1 cellular context compared by ENCODE assay signal in genomic region chr18:24397694-24398365, GRCh38.
TF ChIP-seq lines count a peak whose summit lies in the region.

Gene OSBPL1A, minus strand, starts transcription at chr18:24397824. Its CDS starts 20,291 bp downstream, at chr18:24377533.

TF ChIP-seq in HEK293, 187 proteins besides CTCF, POLR2A, EP300 and RAD21 (continued from another document and continues in another):
- peak; percentile 7 for TF ChIP-seq PRDM10 (tag by site-specific recombination; IDR thresholded peaks at IDR 0.05)
- no peak for TF ChIP-seq ZNF48 (tag by site-specific recombination; IDR thresholded peaks at IDR 0.05)
- TF ChIP-seq ZNF600 (tag by site-specific recombination; IDR thresholded peaks at IDR 0.05): no peak
- TF ChIP-seq GFI1B (tag by site-specific recombination; IDR thresholded peaks at IDR 0.05): no peak
- TF ChIP-seq ZNF626 (tag by site-specific recombination; IDR thresholded peaks at IDR 0.05): no peak
- 0 out of 2 replicates have a peak, but pooled peaks have one; percentile 37 for TF ChIP-seq ZSCAN5A (tag by site-specific recombination; IDR thresholded peaks at IDR 0.05)
- TF ChIP-seq ZNF19 (tag by site-specific recombination; IDR thresholded peaks at IDR 0.05; ENCODE audit: low read depth): no peak
- TF ChIP-seq BCL11B (tag by site-specific recombination; IDR thresholded peaks at IDR 0.05; ENCODE audit: low read depth): 0 out of 2 replicates have a peak, but pooled peaks have one; percentile 12
- peak; percentile 47 for TF ChIP-seq ZIC2 (tag by site-specific recombination; IDR thresholded peaks at IDR 0.05)
- no peak for TF ChIP-seq REST (tag by site-specific recombination; IDR thresholded peaks at IDR 0.05)
- no peak for TF ChIP-seq REPIN1 (tag by site-specific recombination; IDR thresholded peaks at IDR 0.05; ENCODE audit: low read depth)
- TF ChIP-seq ZNF624 (tag by site-specific recombination; IDR thresholded peaks at IDR 0.05): no peak
- peak; percentile 49 for TF ChIP-seq ZNF692 (tag by site-specific recombination; IDR thresholded peaks at IDR 0.05)
- peak; percentile 86 for TF ChIP-seq PATZ1 (tag by site-specific recombination; IDR thresholded peaks at IDR 0.05)
- no peak for TF ChIP-seq ZNF548 (tag by site-specific recombination; IDR thresholded peaks at IDR 0.05)
- TF ChIP-seq ZNF621 (tag by site-specific recombination; IDR thresholded peaks at IDR 0.05): no peak
- TF ChIP-seq ZNF280C (tag by site-specific recombination; IDR thresholded peaks at IDR 0.05): no peak
- TF ChIP-seq ZBTB11 (tag by site-specific recombination; conservative IDR thresholded peaks at IDR 0.05; ENCODE audit: low read depth): peak; percentile 7; the same call in 1 of the 2 replicates
- TF ChIP-seq GLI2 (tag by site-specific recombination; IDR thresholded peaks at IDR 0.05; ENCODE audit: borderline replicate concordance, low read depth): no peak
- no peak for TF ChIP-seq ZFP41 (tag by site-specific recombination; IDR thresholded peaks at IDR 0.05; ENCODE audit: borderline replicate concordance)
- TF ChIP-seq IKZF3 (tag by site-specific recombination; IDR thresholded peaks at IDR 0.05): peak; percentile 68
- TF ChIP-seq ZNF239 (tag by site-specific recombination; IDR thresholded peaks at IDR 0.05): no peak
- TF ChIP-seq ZNF596 (tag by site-specific recombination; IDR thresholded peaks at IDR 0.05): no peak
- TF ChIP-seq ZNF433 (tag by site-specific recombination; IDR thresholded peaks at IDR 0.05; ENCODE audit: low read depth): no peak
- TF ChIP-seq FEZF1 (tag by site-specific recombination; IDR thresholded peaks at IDR 0.05): no peak
- TF ChIP-seq ZBTB44 (tag by site-specific recombination; IDR thresholded peaks at IDR 0.05): no peak
- no peak for TF ChIP-seq ZNF518A (tag by site-specific recombination; conservative IDR thresholded peaks at IDR 0.05; ENCODE audit: low read depth)
